26 cellular contexts compared by ENCODE assay signal in the genomic region with DNA sequence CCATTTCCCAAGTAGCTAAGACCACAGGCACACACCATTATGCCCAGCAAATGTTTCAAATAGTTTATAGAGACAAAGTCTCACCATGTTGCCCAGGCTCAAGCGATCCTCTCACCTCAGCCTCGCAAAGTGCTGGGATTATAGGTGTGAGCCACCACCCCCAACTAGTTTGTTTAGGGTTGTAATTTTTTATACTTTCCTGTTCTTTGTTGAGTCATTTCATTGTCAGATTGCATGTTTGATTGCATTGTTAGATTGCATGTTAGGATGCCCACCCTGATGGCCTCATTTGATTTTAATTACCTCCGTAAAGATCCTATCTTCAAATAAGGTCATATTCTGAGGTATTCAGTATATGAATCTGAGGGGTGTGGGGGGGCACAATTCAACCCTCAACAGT.
"Had no signal": no experiment of that assay in that cellular context is flagged by ENCODE, and none has a peak within 500 bp of the region (broad histone marks: within the 10 kb centered on the region; RNA-seq: fewer than 3 reads in every experiment).

No MANE protein-coding gene starts in this region.

- H3K9me3 Mint-ChIP-seq: activated naive CD8-positive, alpha-beta T cell treated with anti-CD3 and anti-CD28 coated beads, Interleukin-2, amount 10 ng/mL, durations not matched to agents 7 days and 5 days; activated T-cell treated with anti-CD3 and anti-CD28 coated beads, Interleukin-2, amount 50 U/mL, for 72 hours; dendritic cell treated with granulocyte-macrophage colony-stimulating factor and Interleukin-4, amounts not matched to agents 40 ng/mL and 50 ng/mL, for 4 days; nephron; stimulated activated effector memory CD8-positive, alpha-beta T cell treated with anti-CD3 and anti-CD28 coated beads, Interleukin-12 subunit alpha, Interleukin-12 subunit beta, amount 100 ng/mL, for 72 hours; stimulated activated naive CD8-positive, alpha-beta T cell treated with anti-CD3 and anti-CD28 coated beads, Interleukin-15, Interleukin-2, amounts not matched to agents 100 ng/mL and 50 ng/mL, for 24 hours; T-helper 2 cell treated with Interferon-gamma antibody and Interleukin-4, amounts not matched to agents 5 μg/mL and 100 μg/mL, for 36 hours had no signal

- H3K36me3 Mint-ChIP-seq: activated naive CD8-positive, alpha-beta T cell treated with anti-CD3 and anti-CD28 coated beads, Interleukin-2, amount 10 ng/mL, durations not matched to agents 7 days and 5 days; stimulated activated effector memory CD8-positive, alpha-beta T cell treated with anti-CD3 and anti-CD28 coated beads, Interleukin-12 subunit alpha, Interleukin-12 subunit beta, amount 100 ng/mL, for 72 hours had no signal

- H3K27me3 ChIP-seq: brain microvascular endothelial cell, left lung, neutrophil, pancreas had no signal

- H3K27ac ChIP-seq: left lung, lower lobe of right lung, neutrophil, pancreas, prostate gland, skin epidermis, thoracic aorta had no signal

- H3K4me1 ChIP-seq: left lung, lower lobe of right lung, pancreas, prostate gland had no signal

- H3K27ac Mint-ChIP-seq: activated CD4-positive, alpha-beta T cell treated with anti-CD3 and anti-CD28 coated beads for 36 hours; activated CD8-positive, alpha-beta T cell treated with anti-CD3 and anti-CD28 coated beads, Interleukin-2, amount 10 ng/mL, durations not matched to agents 7 days and 5 days; activated naive CD8-positive, alpha-beta T cell treated with anti-CD3 and anti-CD28 coated beads, Interleukin-2, amount 10 ng/mL, durations not matched to agents 7 days and 5 days; activated T-cell treated with anti-CD3 and anti-CD28 coated beads, Interleukin-2, amount 50 U/mL, for 72 hours; dendritic cell treated with granulocyte-macrophage colony-stimulating factor and Interleukin-4, amounts not matched to agents 40 ng/mL and 50 ng/mL, for 4 days; nephron; stimulated activated effector memory CD8-positive, alpha-beta T cell treated with anti-CD3 and anti-CD28 coated beads, Interleukin-12 subunit alpha, Interleukin-12 subunit beta, amount 100 ng/mL, for 72 hours; stimulated activated naive CD8-positive, alpha-beta T cell treated with anti-CD3 and anti-CD28 coated beads, Interleukin-15, Interleukin-2, amounts not matched to agents 100 ng/mL and 50 ng/mL, for 24 hours; T-helper 2 cell treated with Interferon-gamma antibody and Interleukin-4, amounts not matched to agents 5 μg/mL and 100 μg/mL, for 36 hours had no signal

- H3K4me1 Mint-ChIP-seq: activated CD4-positive, alpha-beta T cell treated with anti-CD3 and anti-CD28 coated beads for 36 hours; activated naive CD8-positive, alpha-beta T cell treated with anti-CD3 and anti-CD28 coated beads, Interleukin-2, amount 10 ng/mL, durations not matched to agents 7 days and 5 days; stimulated activated effector memory CD8-positive, alpha-beta T cell treated with anti-CD3 and anti-CD28 coated beads, Interleukin-12 subunit alpha, Interleukin-12 subunit beta, amount 100 ng/mL, for 72 hours had no signal

- DNase-seq: activated CD4-positive, alpha-beta T cell treated with anti-CD3 and anti-CD28 coated beads for 36 hours; activated CD4-positive, CD25-positive, alpha-beta regulatory T cell; activated CD8-positive, alpha-beta T cell treated with anti-CD3 and anti-CD28 coated beads, Interleukin-2, amount 10 ng/mL, durations not matched to agents 7 days and 5 days; activated naive CD4-positive, alpha-beta T cell treated with Interleukin-2 at 50 U/mL for 16 hours; activated naive CD8-positive, alpha-beta T cell treated with anti-CD3 and anti-CD28 coated beads, Interleukin-2, amount 10 ng/mL, durations not matched to agents 7 days and 5 days; activated T-cell treated with anti-CD3 and anti-CD28 coated beads for 4 hours; activated T-cell treated with anti-CD3 and anti-CD28 coated beads, Interleukin-2, amount 50 U/mL, for 72 hours; brain microvascular endothelial cell; effector CD8-positive, alpha-beta T cell; left lung; lower lobe of right lung; mesendoderm; pancreas; retina; stimulated activated CD4-positive, alpha-beta T cell treated with anti-CD3 and anti-CD28 coated beads, Interleukin-4, amount 100 ng/mL, for 24 hours; trophoblast cell had no signal

- H3K4me3 ChIP-seq: left lung, lower lobe of right lung, pancreas, prostate gland, skin epidermis, thoracic aorta had no signal

- H3K9me3 ChIP-seq: left lung, lower lobe of right lung, neutrophil, pancreas, prostate gland, thoracic aorta had no signal

- H3K36me3 ChIP-seq: brain microvascular endothelial cell, left lung, lower lobe of right lung, neutrophil, pancreas, prostate gland, thoracic aorta had no signal

- ATAC-seq: activated CD4-positive, alpha-beta T cell treated with anti-CD3 and anti-CD28 coated beads for 36 hours; activated CD8-positive, alpha-beta T cell treated with anti-CD3 and anti-CD28 coated beads, Interleukin-2, amount 10 ng/mL, durations not matched to agents 7 days and 5 days; activated T-cell treated with anti-CD3 and anti-CD28 coated beads, Interleukin-2, amount 50 U/mL, for 72 hours; left lung; lower lobe of right lung; pancreas; sciatic nerve; stimulated activated effector memory CD8-positive, alpha-beta T cell treated with anti-CD3 and anti-CD28 coated beads, Interleukin-12 subunit alpha, Interleukin-12 subunit beta, amount 100 ng/mL, for 72 hours had no signal

- H3K4me3 Mint-ChIP-seq: activated CD4-positive, alpha-beta T cell treated with anti-CD3 and anti-CD28 coated beads for 36 hours; activated CD8-positive, alpha-beta T cell treated with anti-CD3 and anti-CD28 coated beads, Interleukin-2, amount 10 ng/mL, durations not matched to agents 7 days and 5 days; activated naive CD8-positive, alpha-beta T cell treated with anti-CD3 and anti-CD28 coated beads, Interleukin-2, amount 10 ng/mL, durations not matched to agents 7 days and 5 days; activated T-cell treated with anti-CD3 and anti-CD28 coated beads, Interleukin-2, amount 50 U/mL, for 72 hours; dendritic cell treated with granulocyte-macrophage colony-stimulating factor and Interleukin-4, amounts not matched to agents 40 ng/mL and 50 ng/mL, for 4 days; nephron; stimulated activated effector memory CD8-positive, alpha-beta T cell treated with anti-CD3 and anti-CD28 coated beads, Interleukin-12 subunit alpha, Interleukin-12 subunit beta, amount 100 ng/mL, for 72 hours; stimulated activated naive CD8-positive, alpha-beta T cell treated with anti-CD3 and anti-CD28 coated beads, Interleukin-15, Interleukin-2, amounts not matched to agents 100 ng/mL and 50 ng/mL, for 24 hours; T-helper 2 cell treated with Interferon-gamma antibody and Interleukin-4, amounts not matched to agents 5 μg/mL and 100 μg/mL, for 36 hours had no signal
